In the genomic region with DNA sequence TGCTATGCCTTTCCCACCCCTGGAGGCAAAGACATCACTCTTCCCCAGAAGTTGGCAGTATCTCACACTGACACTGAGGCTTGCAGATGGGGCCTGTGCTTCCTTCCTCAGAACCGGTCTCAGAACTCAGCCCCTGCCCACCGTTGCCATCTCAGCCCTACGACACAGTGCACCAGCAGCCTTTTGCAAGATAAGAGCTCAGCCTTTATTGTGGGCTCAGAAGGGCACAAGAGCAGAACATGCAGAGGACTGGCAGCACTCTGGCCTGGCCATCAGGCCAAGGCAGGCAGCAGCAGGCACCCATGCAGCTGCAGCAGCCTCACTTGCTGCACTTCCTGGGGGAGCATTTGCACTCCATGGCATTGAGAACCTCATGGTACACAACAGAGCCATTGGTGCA, we compare ENCODE assay signal across 29 cellular contexts. TPM values are rescaled to one million over a fixed set of nuclear protein-coding genes. Genes with fewer than 3 reads are reported as not detected.
"Had no signal": no experiment of that assay in that cellular context is flagged by ENCODE, and none has a peak within 500 bp of the region (broad histone marks: within the 10 kb centered on the region; RNA-seq: fewer than 3 reads in every experiment).

No MANE protein-coding gene starts in this region.

- DNase-seq: activated B cell treated with CpG ODN at 0.5 μM for 24 hours; activated CD4-positive, alpha-beta T cell treated with anti-CD3 and anti-CD28 coated beads for 48 hours; activated CD4-positive, alpha-beta T cell treated with anti-CD3 and anti-CD28 coated beads, Interleukin-2, amount 50 U/mL, for 1 hour; activated CD4-positive, alpha-beta T cell treated with anti-CD3 and anti-CD28 coated beads, Interleukin-2, amount 50 U/mL, for 48 hours; activated CD8-positive, alpha-beta memory T cell treated with anti-CD3 and anti-CD28 coated beads for 24 hours; activated CD8-positive, alpha-beta T cell treated with anti-CD3 and anti-CD28 coated beads for 36 hours; activated effector memory CD4-positive, alpha-beta T cell treated with anti-CD3 and anti-CD28 coated beads, Interleukin-2, amount 50 U/mL, for 16 hours; activated naive CD4-positive, alpha-beta T cell treated with anti-CD3 and anti-CD28 coated beads for 36 hours; activated naive CD8-positive, alpha-beta T cell treated with anti-CD3 and anti-CD28 coated beads, Interleukin-2, amount 10 ng/mL, durations not matched to agents 7 days and 5 days; activated T-cell treated with anti-CD3 and anti-CD28 coated beads, Interleukin-2, amount 50 U/mL, for 4 hours; central memory CD4-positive, alpha-beta T cell; cerebellar nuclear complex; colonic mucosa; effector memory CD4-positive, alpha-beta T cell; endodermal cell; erythroblast; esophagus squamous epithelium; foreskin melanocyte; head of caudate nucleus; T-helper 1 cell; T-helper 17 cell; T1000; WERI-Rb-1 had no signal

- H3K4me3 ChIP-seq: ascending aorta, breast epithelium, cardiac muscle cell, colonic mucosa, esophagus squamous epithelium, gastroesophageal sphincter had no signal

- H3K36me3 ChIP-seq: ascending aorta, breast epithelium, cardiac muscle cell, colonic mucosa, WERI-Rb-1 had no signal

- H3K9me3 ChIP-seq: ascending aorta, breast epithelium, colonic mucosa, esophagus squamous epithelium, gastroesophageal sphincter had no signal

- ATAC-seq: activated CD4-positive, CD25-positive, alpha-beta regulatory T cell treated with anti-CD3 and anti-CD28 coated beads, Interleukin-2, amount 50 U/mL, for 24 hours; activated CD8-positive, alpha-beta T cell treated with anti-CD3 and anti-CD28 coated beads for 36 hours; activated T-cell treated with anti-CD3 and anti-CD28 coated beads, Interleukin-2, amount 50 U/mL, for 4 hours; activated T-helper 17 cell treated with anti-CD3 and anti-CD28 coated beads, Interleukin-2, amount 50 U/mL, for 72 hours; gastroesophageal sphincter; T-helper 17 cell had no signal

- H3K27ac ChIP-seq: ascending aorta, breast epithelium, cardiac muscle cell, colonic mucosa, esophagus squamous epithelium, gastroesophageal sphincter, WERI-Rb-1 had no signal

RNA-seq across cellular contexts. Expression of gene ANO2, which starts 3.6 kb away (rescaled TPM):
- total RNA-seq: activated B cell treated with CpG ODN at 0.5 μM for 24 hours; activated CD8-positive, alpha-beta T cell treated with anti-CD3 and anti-CD28 coated beads for 36 hours; activated naive CD4-positive, alpha-beta T cell treated with anti-CD3 and anti-CD28 coated beads for 36 hours; activated naive CD8-positive, alpha-beta T cell treated with anti-CD3 and anti-CD28 coated beads, Interleukin-2, amount 10 ng/mL, durations not matched to agents 7 days and 5 days; activated T-cell treated with anti-CD3 and anti-CD28 coated beads, Interleukin-2, amount 50 U/mL, for 4 hours; activated T-helper 17 cell treated with anti-CD3 and anti-CD28 coated beads, Interleukin-2, amount 50 U/mL, for 72 hours had no signal
- polyA plus RNA-seq: cardiac muscle cell had no signal
